Comparison of ENCODE assay signal across 19 cellular contexts in genomic region chr3:51646091-51646490, GRCh38. TPM values are rescaled to one million over a fixed set of nuclear protein-coding genes. Genes with fewer than 3 reads are reported as not detected.
A peak's percentile ranks its signal among the peaks of the same experiment; 100 is the strongest.
DNase-seq lines count a peak whose midpoint lies in the region; ATAC-seq and TF ChIP-seq lines count a peak whose summit lies in the region.
"Had no signal": no experiment of that assay in that cellular context is flagged by ENCODE, and none has a peak within 500 bp of the region (broad histone marks: within the 10 kb centered on the region; RNA-seq: fewer than 3 reads in every experiment).

No MANE protein-coding gene starts in this region.

- H3K36me3 Mint-ChIP-seq in HFFc6 (ENCODE audit: low read depth), result peaks cover 52% of the 10 kb centered on the region
- peaks cover 77% of the 10 kb centered on the region for H3K36me3 Mint-ChIP-seq in activated CD8-positive, alpha-beta T cell treated with anti-CD3 and anti-CD28 coated beads for 36 hours (ENCODE audit: low read depth)
- H3K36me3 Mint-ChIP-seq in activated CD4-positive, alpha-beta memory T cell treated with anti-CD3 and anti-CD28 coated beads for 36 hours, result peaks cover 72% of the 10 kb centered on the region

- ATAC-seq in GM19395 (IDR thresholded peaks at IDR 0.05; ENCODE audit: unreplicated experiment), result no peak
- ATAC-seq in activated CD8-positive, alpha-beta T cell treated with anti-CD3 and anti-CD28 coated beads for 36 hours, result no peak
- ATAC-seq: SK-N-SH treated with all-trans-retinoic acid at 6 μM for 48 hours, T-cell had no signal

- peaks cover 2% of the 10 kb centered on the region; the same call in 1 of the 2 replicates for H3K27me3 Mint-ChIP-seq in HFFc6 (ENCODE audit: insufficient read depth)
- no peaks in the 10 kb centered on the region for H3K27me3 Mint-ChIP-seq in activated CD8-positive, alpha-beta T cell treated with anti-CD3 and anti-CD28 coated beads for 36 hours
- H3K27me3 Mint-ChIP-seq in activated CD4-positive, alpha-beta memory T cell treated with anti-CD3 and anti-CD28 coated beads for 36 hours, result no peaks in the 10 kb centered on the region
- H3K27me3 Mint-ChIP-seq: CD4-positive, CD25-positive, alpha-beta regulatory T cell; T-cell had no signal

- DNase-seq in A172 (ENCODE audit: low spot score), result peak; percentile 22
- no peak for DNase-seq in HFFc6
- peak; percentile 67 for DNase-seq in brain microvascular endothelial cell
- DNase-seq in iris pigment epithelial cell (ENCODE audit: low read depth), result peak; percentile 52
- no peak for DNase-seq in HAP-1 (ENCODE audit: low spot score in 2 of 2)
- DNase-seq in activated CD8-positive, alpha-beta T cell treated with anti-CD3 and anti-CD28 coated beads for 36 hours, result no peak
- no peak for DNase-seq in activated CD4-positive, alpha-beta memory T cell treated with anti-CD3 and anti-CD28 coated beads for 36 hours
- DNase-seq: BE2C; CD4-positive, CD25-positive, alpha-beta regulatory T cell; GF-D8; NCI-H1105; NCI-H2029 treated with DMSO at 0.1 percent for 48 hours; NCI-H345; NCI-H524 treated with DMSO at 0.1 percent for 48 hours; Peyer's patch; T-cell had no signal

- no peak overlapping the region for H3K4me3 ChIP-seq in brain microvascular endothelial cell (ENCODE audit: low read depth, low read length)
- H3K4me3 ChIP-seq in HAP-1, result no peak overlapping the region
- H3K4me3 ChIP-seq: Peyer's patch had no signal

- H3K27me3 ChIP-seq in brain microvascular endothelial cell (replicated peaks) (no peaks in the 10 kb centered on the region), HAP-1 (ENCODE audit: low read depth) (no peaks in the 10 kb centered on the region)
- H3K27me3 ChIP-seq: BE2C, Peyer's patch had no signal

- H3K4me1 Mint-ChIP-seq in HFFc6 (ENCODE audit: low read depth), result no peaks in the 10 kb centered on the region
- no peaks in the 10 kb centered on the region for H3K4me1 Mint-ChIP-seq in activated CD8-positive, alpha-beta T cell treated with anti-CD3 and anti-CD28 coated beads for 36 hours (ENCODE audit: low read depth)
- H3K4me1 Mint-ChIP-seq in activated CD4-positive, alpha-beta memory T cell treated with anti-CD3 and anti-CD28 coated beads for 36 hours (ENCODE audit: low read depth), result no peaks in the 10 kb centered on the region
- H3K4me1 Mint-ChIP-seq: CD4-positive, CD25-positive, alpha-beta regulatory T cell; T-cell had no signal

- TF ChIP-seq CTCF in HFFc6 (IDR thresholded peaks at IDR 0.05) (no peak), brain microvascular endothelial cell (IDR thresholded peaks at IDR 0.05; ENCODE audit: low read depth, low read length, missing control alignments) (no peak)
- no peak for TF ChIP-seq CTCF in activated CD8-positive, alpha-beta T cell treated with anti-CD3 and anti-CD28 coated beads for 36 hours (IDR thresholded peaks at IDR 0.05)

- H3K4me1 ChIP-seq in HAP-1, result no peaks in the 10 kb centered on the region
- H3K4me1 ChIP-seq: BE2C, Peyer's patch had no signal

- H3K27ac Mint-ChIP-seq in HFFc6, result peak overlapping the region; percentile 11; the same call in 1 of the 2 replicates
- H3K27ac Mint-ChIP-seq in activated CD8-positive, alpha-beta T cell treated with anti-CD3 and anti-CD28 coated beads for 36 hours, result no peak overlapping the region
- H3K27ac Mint-ChIP-seq in activated CD4-positive, alpha-beta memory T cell treated with anti-CD3 and anti-CD28 coated beads for 36 hours, result no peak overlapping the region
- H3K27ac Mint-ChIP-seq: T-cell had no signal

- H3K36me3 ChIP-seq in brain microvascular endothelial cell (replicated peaks) (peaks cover 67% of the 10 kb centered on the region), HAP-1 (replicated peaks) (peaks cover 78% of the 10 kb centered on the region)

- no peaks in the 10 kb centered on the region for H3K9me3 ChIP-seq in HAP-1
- H3K9me3 ChIP-seq: BE2C, Peyer's patch had no signal

- no peaks in the 10 kb centered on the region for H3K9me3 Mint-ChIP-seq in HFFc6
- no peaks in the 10 kb centered on the region for H3K9me3 Mint-ChIP-seq in activated CD8-positive, alpha-beta T cell treated with anti-CD3 and anti-CD28 coated beads for 36 hours
- no peaks in the 10 kb centered on the region for H3K9me3 Mint-ChIP-seq in activated CD4-positive, alpha-beta memory T cell treated with anti-CD3 and anti-CD28 coated beads for 36 hours
- H3K9me3 Mint-ChIP-seq: T-cell had no signal

- intact Hi-C loops in activated CD8-positive, alpha-beta T cell treated with anti-CD3 and anti-CD28 coated beads for 36 hours (cut with micrococcal nuclease), result no loop called here
- intact Hi-C loops in activated CD4-positive, alpha-beta memory T cell treated with anti-CD3 and anti-CD28 coated beads for 36 hours (cut with micrococcal nuclease), result no loop called here

- POLR2A ChIA-PET in activated CD8-positive, alpha-beta T cell treated with anti-CD3 and anti-CD28 coated beads for 36 hours (lab: Charles Lee), result interaction anchor here (0.7 kb wide), 1 partner anchor 108 kb away, joined by 3 read pairs; no protein-coding TSS in a partner anchor
- POLR2A ChIA-PET in activated CD4-positive, alpha-beta memory T cell treated with anti-CD3 and anti-CD28 coated beads for 36 hours (lab: Charles Lee), result no interaction called here

- in situ Hi-C loops in brain microvascular endothelial cell (cut with HindIII; ENCODE audit: low pct_ligation_motif_present, low sequenced_read_pairs) (no loop called here), HAP-1 (cut with MboI; ENCODE audit: low sequenced_read_pairs) (no loop called here)

- H3K27ac ChIP-seq in brain microvascular endothelial cell, result no peak overlapping the region
- H3K27ac ChIP-seq: KMS-11, Peyer's patch had no signal

- H3K4me3 Mint-ChIP-seq in HFFc6, result no peak overlapping the region
- H3K4me3 Mint-ChIP-seq in activated CD8-positive, alpha-beta T cell treated with anti-CD3 and anti-CD28 coated beads for 36 hours, result no peak overlapping the region
- no peak overlapping the region for H3K4me3 Mint-ChIP-seq in activated CD4-positive, alpha-beta memory T cell treated with anti-CD3 and anti-CD28 coated beads for 36 hours
- H3K4me3 Mint-ChIP-seq: CD4-positive, CD25-positive, alpha-beta regulatory T cell; T-cell had no signal

- CTCF ChIA-PET in activated CD8-positive, alpha-beta T cell treated with anti-CD3 and anti-CD28 coated beads for 36 hours (lab: Charles Lee), result interaction anchor here (8.2 to 9.8 kb wide), 2 partner anchors 24 to 35 kb away, joined by 46 to 54 read pairs; no protein-coding TSS in a partner anchor
- CTCF ChIA-PET in activated CD4-positive, alpha-beta memory T cell treated with anti-CD3 and anti-CD28 coated beads for 36 hours (lab: Charles Lee), result interaction anchor here (0.6 to 1.3 kb wide), 2 partner anchors 23 to 36 kb away, joined by 3 to 5 read pairs; no protein-coding TSS in a partner anchor

RNA-seq across cellular contexts. Expression of gene TEX264, which starts 25.0 kb away (rescaled TPM):
- 65.4 and 75.5 TPM in 2 replicates for total RNA-seq in A172 (2014; rRNA removed; shearing (Covaris generic))
- total RNA-seq in HFFc6 (2021; fragmentation: NEBNext Ultra II Directional; extraction: Animal tissue kit (Norgen Biotek cat#: 25700)), result 10 to 100 TPM; 39.2 to 56.3 (median 42.2) TPM
- 10 to 100 TPM; 24.9 to 26.0 TPM for total RNA-seq in activated CD8-positive, alpha-beta T cell treated with anti-CD3 and anti-CD28 coated beads for 36 hours
- total RNA-seq in activated CD4-positive, alpha-beta memory T cell treated with anti-CD3 and anti-CD28 coated beads for 36 hours, result 10 to 100 TPM; 44.9 to 45.2 TPM

Comparison
In these comparisons a context has a peak if more than half of its experiments do, and no peak if none do; other contexts are left out.
1. DNase-seq: peak in A172 (single experiment), brain microvascular endothelial cell (single experiment) and iris pigment epithelial cell (single experiment); none in HFFc6 (single experiment), HAP-1 (0 of 2), activated CD8-positive, alpha-beta T cell treated with anti-CD3 and anti-CD28 coated beads for 36 hours (single experiment) and activated CD4-positive, alpha-beta memory T cell treated with anti-CD3 and anti-CD28 coated beads for 36 hours (single experiment).